In the genomic region with DNA sequence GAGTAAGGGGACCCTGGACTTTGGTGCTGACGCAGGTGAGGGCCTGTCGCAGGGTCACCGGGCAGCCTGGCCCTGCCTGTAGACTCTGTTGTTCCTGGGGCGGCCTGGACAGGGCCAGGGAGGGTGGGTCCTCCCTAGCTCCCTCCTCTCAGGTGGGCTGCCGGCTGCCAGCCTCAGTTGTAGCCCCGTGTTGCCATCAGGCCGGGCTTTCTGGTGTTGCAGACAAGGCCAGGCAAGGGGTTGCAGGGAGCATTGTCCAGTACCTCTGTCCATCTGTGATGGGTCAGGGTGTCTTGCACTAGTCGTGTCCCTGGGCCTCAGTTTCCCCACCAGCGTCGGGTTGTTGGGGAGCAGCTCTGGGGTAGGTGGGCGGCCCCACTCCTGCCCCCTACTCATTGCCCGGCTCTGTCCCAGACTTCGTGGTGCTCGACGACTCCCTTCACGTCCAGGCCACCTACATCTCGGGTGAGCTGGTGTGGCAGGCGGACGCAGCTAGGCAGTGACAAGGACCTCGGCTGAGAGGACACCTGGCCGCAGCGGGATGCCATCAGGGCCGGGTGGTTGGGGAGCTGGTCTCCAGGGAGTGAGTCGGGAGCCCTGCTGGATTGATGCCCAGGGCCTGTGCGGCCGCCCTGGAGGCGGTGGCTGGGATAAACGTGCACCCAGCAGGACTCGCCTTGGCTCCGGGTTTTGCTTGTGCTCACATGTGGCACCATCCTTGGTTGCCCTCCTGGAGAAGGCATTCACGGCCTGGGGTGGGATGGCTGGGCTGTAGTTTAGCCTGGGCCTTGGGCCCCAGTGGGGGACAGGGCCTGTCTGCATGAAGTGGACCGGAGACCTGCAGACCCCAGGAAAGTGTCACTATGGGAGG, we compare ENCODE assay signal across 14 cellular contexts. TPM values are rescaled to one million over a fixed set of nuclear protein-coding genes. Genes with fewer than 3 reads are reported as not detected.
DNase-seq lines count a peak whose midpoint lies in the region; ATAC-seq and TF ChIP-seq lines count a peak whose summit lies in the region.
"Had no signal": no experiment of that assay in that cellular context is flagged by ENCODE, and none has a peak within 500 bp of the region (broad histone marks: within the 10 kb centered on the region; RNA-seq: fewer than 3 reads in every experiment).

No MANE protein-coding gene starts in this region.

- H3K27ac ChIP-seq in upper lobe of right lung, result no peak overlapping the region
- H3K27ac ChIP-seq: SK-N-MC, uterus had no signal

- peaks cover 19% of the 10 kb centered on the region for H3K4me1 Mint-ChIP-seq in activated T-cell treated with anti-CD3 and anti-CD28 coated beads, Interleukin-2, amount 50 U/mL, for 4 hours (ENCODE audit: low read depth)
- peaks cover 6% of the 10 kb centered on the region for H3K4me1 Mint-ChIP-seq in WTC11
- H3K4me1 Mint-ChIP-seq in nephron progenitor cell, result peaks cover 8% of the 10 kb centered on the region

- H3K9me3 ChIP-seq in upper lobe of right lung, result no peaks in the 10 kb centered on the region
- H3K9me3 ChIP-seq: uterus had no signal

- peaks cover 51% of the 10 kb centered on the region for H3K36me3 ChIP-seq in upper lobe of right lung
- H3K36me3 ChIP-seq: uterus had no signal

- H3K27ac Mint-ChIP-seq in WTC11, result no peak overlapping the region
- no peak overlapping the region for H3K27ac Mint-ChIP-seq in nephron progenitor cell
- H3K27ac Mint-ChIP-seq: activated T-helper 17 cell treated with anti-CD3 and anti-CD28 coated beads, Interleukin-2, amount 50 U/mL, for 72 hours had no signal

- no peaks in the 10 kb centered on the region for H3K27me3 ChIP-seq in upper lobe of right lung
- H3K27me3 ChIP-seq: uterus had no signal

- H3K9me3 Mint-ChIP-seq in activated T-cell treated with anti-CD3 and anti-CD28 coated beads, Interleukin-2, amount 50 U/mL, for 4 hours, result no peaks in the 10 kb centered on the region
- no peaks in the 10 kb centered on the region for H3K9me3 Mint-ChIP-seq in WTC11
- no peaks in the 10 kb centered on the region for H3K9me3 Mint-ChIP-seq in nephron progenitor cell
- H3K9me3 Mint-ChIP-seq: activated T-helper 17 cell treated with anti-CD3 and anti-CD28 coated beads, Interleukin-2, amount 50 U/mL, for 72 hours had no signal

- H3K4me1 ChIP-seq in upper lobe of right lung, result peaks cover 4% of the 10 kb centered on the region
- H3K4me1 ChIP-seq: uterus had no signal

- peaks cover 10% of the 10 kb centered on the region for H3K36me3 Mint-ChIP-seq in activated T-cell treated with anti-CD3 and anti-CD28 coated beads, Interleukin-2, amount 50 U/mL, for 4 hours (ENCODE audit: insufficient read depth)
- H3K36me3 Mint-ChIP-seq in WTC11 (peaks cover 6% of the 10 kb centered on the region), nephron progenitor cell (ENCODE audit: low read depth) (peaks cover 7% of the 10 kb centered on the region)

- no peak for ATAC-seq in activated T-cell treated with anti-CD3 and anti-CD28 coated beads, Interleukin-2, amount 50 U/mL, for 4 hours
- ATAC-seq in WTC11 (no peak), left lobe of liver (no peak), upper lobe of right lung (no peak), HG03521 (IDR thresholded peaks at IDR 0.05; ENCODE audit: unreplicated experiment) (no peak)
- ATAC-seq: activated T-helper 17 cell treated with anti-CD3 and anti-CD28 coated beads, Interleukin-2, amount 50 U/mL, for 72 hours had no signal

- intact Hi-C loops in upper lobe of right lung (cut with DNase I), result no loop called here

- H3K27me3 Mint-ChIP-seq in activated T-cell treated with anti-CD3 and anti-CD28 coated beads, Interleukin-2, amount 50 U/mL, for 4 hours (ENCODE audit: low read depth), result no peaks in the 10 kb centered on the region
- H3K27me3 Mint-ChIP-seq in WTC11 (ENCODE audit: low read depth) (peaks cover 8% of the 10 kb centered on the region; the same call in 1 of the 2 replicates), nephron progenitor cell (ENCODE audit: low read depth, poor library complexity) (peaks cover 9% of the 10 kb centered on the region)
- H3K27me3 Mint-ChIP-seq: activated T-helper 17 cell treated with anti-CD3 and anti-CD28 coated beads, Interleukin-2, amount 50 U/mL, for 72 hours had no signal

- no peak for TF ChIP-seq CTCF in WTC11 (IDR thresholded peaks at IDR 0.05)
- TF ChIP-seq CTCF in upper lobe of right lung (IDR thresholded peaks at IDR 0.05), result no peak
- no peak for TF ChIP-seq CTCF in nephron progenitor cell (IDR thresholded peaks at IDR 0.05)

- POLR2A ChIA-PET in WTC11 (lab: Charles Lee), result no interaction called here

- CTCF ChIA-PET in WTC11 (lab: Charles Lee), result interaction anchor here (1.1 kb wide), 2 partner anchors 18 to 28 kb away, joined by 3 to 4 read pairs; no protein-coding TSS in a partner anchor

- H3K4me3 ChIP-seq in upper lobe of right lung, result no peak overlapping the region
- H3K4me3 ChIP-seq: SK-N-MC, uterus had no signal

- DNase-seq in activated T-cell treated with anti-CD3 and anti-CD28 coated beads, Interleukin-2, amount 50 U/mL, for 4 hours, result peak; percentile 4
- no peak for DNase-seq in activated T-cell treated with anti-CD3 and anti-CD28 coated beads, Interleukin-2, amount 50 U/mL, for 1 hour
- DNase-seq in WTC11 (ENCODE audit: low spot score), result no peak
- peak; percentile 51 for DNase-seq in left lobe of liver (ENCODE audit: low spot score)
- DNase-seq in upper lobe of right lung, result peak; percentile 65
- no peak for DNase-seq in nephron progenitor cell
- no peak for DNase-seq in Ammon's horn (ENCODE audit: low spot score)
- DNase-seq: effector memory CD4-positive, alpha-beta T cell; EL; NCI-H82 had no signal

- no peak overlapping the region for H3K4me3 Mint-ChIP-seq in activated T-cell treated with anti-CD3 and anti-CD28 coated beads, Interleukin-2, amount 50 U/mL, for 4 hours
- H3K4me3 Mint-ChIP-seq in WTC11 (no peak overlapping the region), nephron progenitor cell (no peak overlapping the region)

TF ChIP-seq in WTC11, 78 proteins besides CTCF, POLR2A, EP300 and RAD21:
- TF ChIP-seq TP53 (CRISPR knock-in tag; IDR thresholded peaks at IDR 0.05), result no peak
- TF ChIP-seq, protein P1, sequence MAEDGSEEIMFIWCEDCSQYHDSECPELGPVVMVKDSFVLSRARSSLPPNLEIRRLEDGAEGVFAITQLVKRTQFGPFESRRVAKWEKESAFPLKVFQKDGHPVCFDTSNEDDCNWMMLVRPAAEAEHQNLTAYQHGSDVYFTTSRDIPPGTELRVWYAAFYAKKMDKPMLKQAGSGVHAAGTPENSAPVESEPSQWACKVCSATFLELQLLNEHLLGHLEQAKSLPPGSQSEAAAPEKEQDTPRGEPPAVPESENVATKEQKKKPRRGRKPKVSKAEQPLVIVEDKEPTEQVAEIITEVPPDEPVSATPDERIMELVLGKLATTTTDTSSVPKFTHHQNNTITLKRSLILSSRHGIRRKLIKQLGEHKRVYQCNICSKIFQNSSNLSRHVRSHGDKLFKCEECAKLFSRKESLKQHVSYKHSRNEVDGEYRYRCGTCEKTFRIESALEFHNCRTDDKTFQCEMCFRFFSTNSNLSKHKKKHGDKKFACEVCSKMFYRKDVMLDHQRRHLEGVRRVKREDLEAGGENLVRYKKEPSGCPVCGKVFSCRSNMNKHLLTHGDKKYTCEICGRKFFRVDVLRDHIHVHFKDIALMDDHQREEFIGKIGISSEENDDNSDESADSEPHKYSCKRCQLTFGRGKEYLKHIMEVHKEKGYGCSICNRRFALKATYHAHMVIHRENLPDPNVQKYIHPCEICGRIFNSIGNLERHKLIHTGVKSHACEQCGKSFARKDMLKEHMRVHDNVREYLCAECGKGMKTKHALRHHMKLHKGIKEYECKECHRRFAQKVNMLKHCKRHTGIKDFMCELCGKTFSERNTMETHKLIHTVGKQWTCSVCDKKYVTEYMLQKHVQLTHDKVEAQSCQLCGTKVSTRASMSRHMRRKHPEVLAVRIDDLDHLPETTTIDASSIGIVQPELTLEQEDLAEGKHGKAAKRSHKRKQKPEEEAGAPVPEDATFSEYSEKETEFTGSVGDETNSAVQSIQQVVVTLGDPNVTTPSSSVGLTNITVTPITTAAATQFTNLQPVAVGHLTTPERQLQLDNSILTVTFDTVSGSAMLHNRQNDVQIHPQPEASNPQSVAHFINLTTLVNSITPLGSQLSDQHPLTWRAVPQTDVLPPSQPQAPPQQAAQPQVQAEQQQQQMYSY (CRISPR knock-in tag; IDR thresholded peaks at IDR 0.05), result peak; percentile 85

RNA-seq across cellular contexts. Expression of gene CEMP1, which starts 1.9 kb away (rescaled TPM):
- under 1 TPM; 0.16 to 0.60 (median 0.38) TPM for total RNA-seq in activated T-cell treated with anti-CD3 and anti-CD28 coated beads, Interleukin-2, amount 50 U/mL, for 4 hours
- total RNA-seq in WTC11 (2021), result 0.14 to 0.32 TPM (median 0.15 TPM) in 3 replicates
- 0.20 TPM for total RNA-seq in left lobe of liver
- 1.4 TPM for total RNA-seq in upper lobe of right lung
- total RNA-seq: activated T-helper 17 cell treated with anti-CD3 and anti-CD28 coated beads, Interleukin-2, amount 50 U/mL, for 72 hours had no signal

RNA-seq across cellular contexts. Expression of gene PDPK1, which starts 8.5 kb away (rescaled TPM):
- total RNA-seq in activated T-cell treated with anti-CD3 and anti-CD28 coated beads, Interleukin-2, amount 50 U/mL, for 4 hours, result 10 to 100 TPM; 47.1 to 55.3 (median 54.3) TPM
- total RNA-seq in WTC11 (2021) (25.4 to 31.4 TPM (median 29.6 TPM) in 3 replicates), left lobe of liver (27.4 TPM), upper lobe of right lung (90.9 TPM)

RNA-seq across cellular contexts. Expression of gene AMDHD2, which starts 9.1 kb away (rescaled TPM):
- total RNA-seq in activated T-cell treated with anti-CD3 and anti-CD28 coated beads, Interleukin-2, amount 50 U/mL, for 4 hours, result 10 to 100 TPM; 32.0 to 35.3 (median 35.0) TPM
- total RNA-seq in WTC11 (2021), result 60.1 to 70.9 TPM (median 60.3 TPM) in 3 replicates
- total RNA-seq in left lobe of liver, result 22.2 TPM
- total RNA-seq in upper lobe of right lung, result 61.7 TPM

RNA-seq across cellular contexts. Expression of gene ATP6V0C, which starts 15.5 kb away (rescaled TPM):
- 100 to 1,000 TPM; 184 to 198 (median 188) TPM for total RNA-seq in activated T-cell treated with anti-CD3 and anti-CD28 coated beads, Interleukin-2, amount 50 U/mL, for 4 hours
- total RNA-seq in WTC11 (2021) (193 to 212 TPM (median 193 TPM) in 3 replicates), left lobe of liver (87.0 TPM), upper lobe of right lung (298 TPM)

RNA-seq across cellular contexts. Expression of gene TBC1D24, which starts 54.4 kb away (rescaled TPM):
- total RNA-seq in activated T-cell treated with anti-CD3 and anti-CD28 coated beads, Interleukin-2, amount 50 U/mL, for 4 hours, result 10 to 100 TPM; 25.0 to 27.2 (median 26.3) TPM
- total RNA-seq in WTC11 (2021) (17.3 to 21.0 TPM (median 17.8 TPM) in 3 replicates), left lobe of liver (32.5 TPM), upper lobe of right lung (43.7 TPM)

Comparison
In these comparisons a context has a peak if more than half of its experiments do, and no peak if none do; other contexts are left out.
1. DNase-seq: peak in activated T-cell treated with anti-CD3 and anti-CD28 coated beads, Interleukin-2, amount 50 U/mL, for 4 hours (single experiment), left lobe of liver (single experiment) and upper lobe of right lung (single experiment); none in activated T-cell treated with anti-CD3 and anti-CD28 coated beads, Interleukin-2, amount 50 U/mL, for 1 hour (single experiment), WTC11 (single experiment), nephron progenitor cell (single experiment) and Ammon's horn (single experiment).